In genomic region chr20:32728435-32728834, GRCh38 we compare ENCODE assay signal across 11 cellular contexts. TPM values are rescaled to one million over a fixed set of nuclear protein-coding genes. Genes with fewer than 3 reads are reported as not detected.
"Had no signal": no experiment of that assay in that cellular context is flagged by ENCODE, and none has a peak within 500 bp of the region (broad histone marks: within the 10 kb centered on the region; RNA-seq: fewer than 3 reads in every experiment).

No MANE protein-coding gene starts in this region.

RNA-seq across cellular contexts. Expression of gene C20orf203, which starts 54.7 kb away (rescaled TPM):
- total RNA-seq: activated CD8-positive, alpha-beta memory T cell treated with anti-CD3 and anti-CD28 coated beads for 36 hours; endothelial cell of umbilical vein; fibroblast of villous mesenchyme; hepatocyte; left cardiac atrium; left ventricle myocardium superior; lung microvascular endothelial cell; osteocyte; renal cortical epithelial cell; right lobe of liver; vagina had no signal
